In the genomic region with DNA sequence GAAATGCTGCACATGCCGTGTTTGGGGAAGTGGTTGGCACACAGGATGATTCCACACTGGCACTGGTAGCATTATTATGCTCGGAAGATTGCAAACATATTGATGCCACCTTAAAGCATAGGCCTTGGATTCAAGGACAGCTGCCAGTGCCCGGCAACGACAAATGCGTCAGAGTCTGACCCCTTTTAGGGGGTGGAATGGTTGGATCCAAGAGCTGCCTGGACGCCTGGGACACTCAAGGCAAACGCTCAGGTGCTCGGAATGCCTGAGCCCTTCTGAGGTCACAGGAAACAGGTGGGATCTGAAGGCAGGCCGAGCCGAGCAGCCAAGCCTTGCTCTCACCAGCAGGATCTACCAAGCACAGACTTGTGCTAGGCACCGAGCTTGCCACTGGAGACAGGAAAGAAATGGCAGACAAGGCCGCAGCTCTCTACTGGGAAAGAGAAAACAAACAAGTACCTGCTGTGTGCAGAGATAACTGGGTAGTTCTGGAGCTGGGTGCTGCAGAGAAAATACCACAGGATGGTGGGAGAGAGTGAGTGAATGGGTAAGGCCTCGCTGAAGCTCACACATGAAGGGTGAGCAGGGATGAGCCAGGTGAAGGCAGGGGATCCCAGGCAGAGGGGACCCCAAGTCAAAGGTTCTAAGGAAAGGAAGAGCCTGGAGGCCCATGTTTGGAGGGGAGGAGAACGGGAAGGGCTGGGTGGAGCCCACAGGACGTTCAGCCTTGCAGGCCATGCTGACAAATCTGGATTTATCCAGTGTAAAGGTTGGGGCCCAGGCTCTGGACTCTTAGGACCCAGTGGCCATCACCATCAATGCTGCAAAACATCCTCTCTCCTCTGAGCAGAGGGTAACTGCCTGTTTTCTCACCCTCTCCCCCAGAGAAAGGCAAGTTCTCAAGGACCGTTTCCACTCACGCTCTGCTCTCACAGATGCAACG, we compare ENCODE assay signal across 1 cellular context.
A peak's percentile ranks its signal among the peaks of the same experiment; 100 is the strongest.
TF ChIP-seq lines count a peak whose summit lies in the region.

No MANE protein-coding gene starts in this region.

TF ChIP-seq in HepG2, 621 proteins besides CTCF, POLR2A, EP300 and RAD21 (continued from another document and continues in another):
- TF ChIP-seq ZNF512B (CRISPR knock-in tag; IDR thresholded peaks at IDR 0.05; ENCODE audit: borderline replicate concordance) (no peak), ZZZ3 (CRISPR knock-in tag; IDR thresholded peaks at IDR 0.05; ENCODE audit: borderline replicate concordance) (no peak), ATF7 (IDR thresholded peaks at IDR 0.05) (no peak), ATF7 (CRISPR knock-in tag; IDR thresholded peaks at IDR 0.05) (peak; percentile 51; the same call in 1 of the 2 replicates), FOXJ3 (CRISPR knock-in tag; IDR thresholded peaks at IDR 0.05; ENCODE audit: borderline replicate concordance) (no peak), HNRNPLL (IDR thresholded peaks at IDR 0.05; ENCODE audit: low read depth, low read length, poor library complexity, severe bottlenecking) (no peak), TRIM24 (CRISPR knock-in tag; IDR thresholded peaks at IDR 0.05) (no peak), ZNF383 (CRISPR knock-in tag; IDR thresholded peaks at IDR 0.05; ENCODE audit: borderline replicate concordance) (peak; percentile 78; the same call in 1 of the 2 replicates), RFX5 (IDR thresholded peaks at IDR 0.05; ENCODE audit: low read depth, low read length) (no peak), ZNF709 (CRISPR knock-in tag; IDR thresholded peaks at IDR 0.05) (no peak), NCOR1 (IDR thresholded peaks at IDR 0.05; ENCODE audit: borderline replicate concordance, low read length) (no peak), ZNF124 (CRISPR knock-in tag; IDR thresholded peaks at IDR 0.05) (no peak), TEAD2 (CRISPR knock-in tag; IDR thresholded peaks at IDR 0.05) (no peak), ZNF720 (CRISPR knock-in tag; IDR thresholded peaks at IDR 0.05) (no peak), ZNF775 (CRISPR knock-in tag; IDR thresholded peaks at IDR 0.05; ENCODE audit: borderline replicate concordance) (no peak), MEIS1 (CRISPR knock-in tag; IDR thresholded peaks at IDR 0.05; ENCODE audit: borderline replicate concordance) (peak; percentile 80; the same call in 1 of the 2 replicates), SIN3A (IDR thresholded peaks at IDR 0.05; ENCODE audit: borderline replicate concordance, low read depth, low read length) (peak; percentile 7; the same call in 1 of the 2 replicates), RARA (CRISPR knock-in tag; IDR thresholded peaks at IDR 0.05) (no peak), SOX5 (CRISPR knock-in tag; IDR thresholded peaks at IDR 0.05; ENCODE audit: borderline replicate concordance) (no peak), KLF9 (CRISPR knock-in tag; IDR thresholded peaks at IDR 0.05; ENCODE audit: low read depth) (no peak), ZNF503 (CRISPR knock-in tag; IDR thresholded peaks at IDR 0.05) (no peak), ZNF598 (CRISPR knock-in tag; IDR thresholded peaks at IDR 0.05; ENCODE audit: borderline replicate concordance) (no peak), ZNF329 (CRISPR knock-in tag; IDR thresholded peaks at IDR 0.05; ENCODE audit: low read depth) (no peak), ZEB1 (IDR thresholded peaks at IDR 0.05; ENCODE audit: insufficient replicate concordance, low read depth) (no peak), ZNF788 (CRISPR knock-in tag; IDR thresholded peaks at IDR 0.05; ENCODE audit: borderline replicate concordance) (peak; percentile 33; the same call in 1 of the 2 replicates), AKAP8 (CRISPR knock-in tag; IDR thresholded peaks at IDR 0.05) (no peak; the same call in 1 of the 2 replicates)
- TF ChIP-seq, protein P1, sequence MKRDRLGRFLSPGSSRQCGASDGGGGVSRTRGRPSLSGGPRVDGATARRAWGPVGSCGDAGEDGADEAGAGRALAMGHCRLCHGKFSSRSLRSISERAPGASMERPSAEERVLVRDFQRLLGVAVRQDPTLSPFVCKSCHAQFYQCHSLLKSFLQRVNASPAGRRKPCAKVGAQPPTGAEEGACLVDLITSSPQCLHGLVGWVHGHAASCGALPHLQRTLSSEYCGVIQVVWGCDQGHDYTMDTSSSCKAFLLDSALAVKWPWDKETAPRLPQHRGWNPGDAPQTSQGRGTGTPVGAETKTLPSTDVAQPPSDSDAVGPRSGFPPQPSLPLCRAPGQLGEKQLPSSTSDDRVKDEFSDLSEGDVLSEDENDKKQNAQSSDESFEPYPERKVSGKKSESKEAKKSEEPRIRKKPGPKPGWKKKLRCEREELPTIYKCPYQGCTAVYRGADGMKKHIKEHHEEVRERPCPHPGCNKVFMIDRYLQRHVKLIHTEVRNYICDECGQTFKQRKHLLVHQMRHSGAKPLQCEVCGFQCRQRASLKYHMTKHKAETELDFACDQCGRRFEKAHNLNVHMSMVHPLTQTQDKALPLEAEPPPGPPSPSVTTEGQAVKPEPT (CRISPR knock-in tag; IDR thresholded peaks at IDR 0.05; ENCODE audit: low read depth): peak; percentile 83; the same call in 1 of the 2 replicates
- TF ChIP-seq, protein P2, sequence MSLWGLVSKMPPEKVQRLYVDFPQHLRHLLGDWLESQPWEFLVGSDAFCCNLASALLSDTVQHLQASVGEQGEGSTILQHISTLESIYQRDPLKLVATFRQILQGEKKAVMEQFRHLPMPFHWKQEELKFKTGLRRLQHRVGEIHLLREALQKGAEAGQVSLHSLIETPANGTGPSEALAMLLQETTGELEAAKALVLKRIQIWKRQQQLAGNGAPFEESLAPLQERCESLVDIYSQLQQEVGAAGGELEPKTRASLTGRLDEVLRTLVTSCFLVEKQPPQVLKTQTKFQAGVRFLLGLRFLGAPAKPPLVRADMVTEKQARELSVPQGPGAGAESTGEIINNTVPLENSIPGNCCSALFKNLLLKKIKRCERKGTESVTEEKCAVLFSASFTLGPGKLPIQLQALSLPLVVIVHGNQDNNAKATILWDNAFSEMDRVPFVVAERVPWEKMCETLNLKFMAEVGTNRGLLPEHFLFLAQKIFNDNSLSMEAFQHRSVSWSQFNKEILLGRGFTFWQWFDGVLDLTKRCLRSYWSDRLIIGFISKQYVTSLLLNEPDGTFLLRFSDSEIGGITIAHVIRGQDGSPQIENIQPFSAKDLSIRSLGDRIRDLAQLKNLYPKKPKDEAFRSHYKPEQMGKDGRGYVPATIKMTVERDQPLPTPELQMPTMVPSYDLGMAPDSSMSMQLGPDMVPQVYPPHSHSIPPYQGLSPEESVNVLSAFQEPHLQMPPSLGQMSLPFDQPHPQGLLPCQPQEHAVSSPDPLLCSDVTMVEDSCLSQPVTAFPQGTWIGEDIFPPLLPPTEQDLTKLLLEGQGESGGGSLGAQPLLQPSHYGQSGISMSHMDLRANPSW (CRISPR knock-in tag; IDR thresholded peaks at IDR 0.05; ENCODE audit: borderline replicate concordance): no peak; the same call in 1 of the 2 replicates
- TF ChIP-seq, protein P3, sequence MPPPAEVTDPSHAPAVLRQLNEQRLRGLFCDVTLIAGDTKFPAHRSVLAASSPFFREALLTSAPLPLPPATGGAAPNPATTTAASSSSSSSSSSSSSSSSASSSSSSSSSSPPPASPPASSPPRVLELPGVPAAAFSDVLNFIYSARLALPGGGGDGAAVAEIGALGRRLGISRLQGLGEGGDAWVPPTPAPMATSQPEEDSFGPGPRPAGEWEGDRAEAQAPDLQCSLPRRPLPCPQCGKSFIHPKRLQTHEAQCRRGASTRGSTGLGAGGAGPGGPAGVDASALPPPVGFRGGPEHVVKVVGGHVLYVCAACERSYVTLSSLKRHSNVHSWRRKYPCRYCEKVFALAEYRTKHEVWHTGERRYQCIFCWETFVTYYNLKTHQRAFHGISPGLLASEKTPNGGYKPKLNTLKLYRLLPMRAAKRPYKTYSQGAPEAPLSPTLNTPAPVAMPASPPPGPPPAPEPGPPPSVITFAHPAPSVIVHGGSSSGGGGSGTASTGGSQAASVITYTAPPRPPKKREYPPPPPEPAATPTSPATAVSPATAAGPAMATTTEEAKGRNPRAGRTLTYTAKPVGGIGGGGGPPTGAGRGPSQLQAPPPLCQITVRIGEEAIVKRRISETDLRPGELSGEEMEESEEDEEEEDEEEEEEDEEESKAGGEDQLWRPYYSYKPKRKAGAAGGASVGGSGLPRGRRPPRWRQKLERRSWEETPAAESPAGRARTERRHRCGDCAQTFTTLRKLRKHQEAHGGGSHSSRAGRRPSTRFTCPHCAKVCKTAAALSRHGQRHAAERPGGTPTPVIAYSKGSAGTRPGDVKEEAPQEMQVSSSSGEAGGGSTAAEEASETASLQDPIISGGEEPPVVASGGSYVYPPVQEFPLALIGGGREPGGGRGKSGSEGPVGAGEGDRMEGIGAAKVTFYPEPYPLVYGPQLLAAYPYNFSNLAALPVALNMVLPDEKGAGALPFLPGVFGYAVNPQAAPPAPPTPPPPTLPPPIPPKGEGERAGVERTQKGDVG (CRISPR knock-in tag; IDR thresholded peaks at IDR 0.05; ENCODE audit: borderline replicate concordance): peak; percentile 82; the same call in 1 of the 2 replicates
- TF ChIP-seq, protein P4, sequence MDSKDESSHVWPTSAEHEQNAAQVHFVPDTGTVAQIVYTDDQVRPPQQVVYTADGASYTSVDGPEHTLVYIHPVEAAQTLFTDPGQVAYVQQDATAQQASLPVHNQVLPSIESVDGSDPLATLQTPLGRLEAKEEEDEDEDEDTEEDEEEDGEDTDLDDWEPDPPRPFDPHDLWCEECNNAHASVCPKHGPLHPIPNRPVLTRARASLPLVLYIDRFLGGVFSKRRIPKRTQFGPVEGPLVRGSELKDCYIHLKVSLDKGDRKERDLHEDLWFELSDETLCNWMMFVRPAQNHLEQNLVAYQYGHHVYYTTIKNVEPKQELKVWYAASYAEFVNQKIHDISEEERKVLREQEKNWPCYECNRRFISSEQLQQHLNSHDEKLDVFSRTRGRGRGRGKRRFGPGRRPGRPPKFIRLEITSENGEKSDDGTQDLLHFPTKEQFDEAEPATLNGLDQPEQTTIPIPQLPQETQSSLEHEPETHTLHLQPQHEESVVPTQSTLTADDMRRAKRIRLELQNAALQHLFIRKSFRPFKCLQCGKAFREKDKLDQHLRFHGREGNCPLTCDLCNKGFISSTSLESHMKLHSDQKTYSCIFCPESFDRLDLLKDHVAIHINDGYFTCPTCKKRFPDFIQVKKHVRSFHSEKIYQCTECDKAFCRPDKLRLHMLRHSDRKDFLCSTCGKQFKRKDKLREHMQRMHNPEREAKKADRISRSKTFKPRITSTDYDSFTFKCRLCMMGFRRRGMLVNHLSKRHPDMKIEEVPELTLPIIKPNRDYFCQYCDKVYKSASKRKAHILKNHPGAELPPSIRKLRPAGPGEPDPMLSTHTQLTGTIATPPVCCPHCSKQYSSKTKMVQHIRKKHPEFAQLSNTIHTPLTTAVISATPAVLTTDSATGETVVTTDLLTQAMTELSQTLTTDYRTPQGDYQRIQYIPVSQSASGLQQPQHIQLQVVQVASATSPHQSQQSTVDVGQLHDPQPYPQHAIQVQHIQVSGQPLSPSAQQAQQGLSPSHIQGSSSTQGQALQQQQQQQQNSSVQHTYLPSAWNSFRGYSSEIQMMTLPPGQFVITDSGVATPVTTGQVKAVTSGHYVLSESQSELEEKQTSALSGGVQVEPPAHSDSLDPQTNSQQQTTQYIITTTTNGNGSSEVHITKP (CRISPR knock-in tag; IDR thresholded peaks at IDR 0.05; ENCODE audit: low read depth): peak; percentile 91
- TF ChIP-seq, protein P5, sequence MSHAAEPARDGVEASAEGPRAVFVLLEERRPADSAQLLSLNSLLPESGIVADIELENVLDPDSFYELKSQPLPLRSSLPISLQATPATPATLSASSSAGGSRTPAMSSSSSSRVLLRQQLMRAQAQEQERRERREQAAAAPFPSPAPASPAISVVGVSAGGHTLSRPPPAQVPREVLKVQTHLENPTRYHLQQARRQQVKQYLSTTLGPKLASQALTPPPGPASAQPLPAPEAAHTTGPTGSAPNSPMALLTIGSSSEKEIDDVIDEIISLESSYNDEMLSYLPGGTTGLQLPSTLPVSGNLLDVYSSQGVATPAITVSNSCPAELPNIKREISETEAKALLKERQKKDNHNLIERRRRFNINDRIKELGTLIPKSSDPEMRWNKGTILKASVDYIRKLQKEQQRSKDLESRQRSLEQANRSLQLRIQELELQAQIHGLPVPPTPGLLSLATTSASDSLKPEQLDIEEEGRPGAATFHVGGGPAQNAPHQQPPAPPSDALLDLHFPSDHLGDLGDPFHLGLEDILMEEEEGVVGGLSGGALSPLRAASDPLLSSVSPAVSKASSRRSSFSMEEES (CRISPR knock-in tag; IDR thresholded peaks at IDR 0.05): no peak
